Comparison of ENCODE assay signal across 8 cellular contexts in genomic region chr9:92324889-92325268, GRCh38. TPM values are rescaled to one million over a fixed set of nuclear protein-coding genes. Genes with fewer than 3 reads are reported as not detected.
DNase-seq lines count a peak whose midpoint lies in the region; ATAC-seq and TF ChIP-seq lines count a peak whose summit lies in the region.

No MANE protein-coding gene starts in this region.

- no peak overlapping the region for H2BK120ac ChIP-seq in mesenchymal stem cell (ENCODE audit: low read depth, low read length)

- H4K8ac ChIP-seq in mesenchymal stem cell (ENCODE audit: low read length): peak overlapping the region; percentile 35

- peak overlapping the region; percentile 96 for H3K27ac Mint-ChIP-seq in central memory CD8-positive, alpha-beta T cell (ENCODE audit: low read depth)

- no peak overlapping the region for H3K18ac ChIP-seq in mesenchymal stem cell (ENCODE audit: low read depth in 1 of 2, low read length in 2 of 2)

- peak overlapping the region; percentile 5 for H2BK5ac ChIP-seq in mesenchymal stem cell (ENCODE audit: low read depth, low read length, poor library complexity, severe bottlenecking)

- peaks cover 24% of the 10 kb centered on the region for H3K4me1 Mint-ChIP-seq in central memory CD8-positive, alpha-beta T cell

- H3K27me3 ChIP-seq in HL-60 (ENCODE audit: insufficient read depth, poor library complexity, severe bottlenecking): no peaks in the 10 kb centered on the region
- no peaks in the 10 kb centered on the region for H3K27me3 ChIP-seq in mesenchymal stem cell (ENCODE audit: control insufficient read depth in 1 of 2, insufficient read depth in 1 of 2, low read length in 2 of 2)
- H3K27me3 ChIP-seq in uterus: no peaks in the 10 kb centered on the region

- H3K36me3 ChIP-seq in mesenchymal stem cell (ENCODE audit: control insufficient read depth in 1 of 2, insufficient read depth in 2 of 2, low read depth in 1 of 2, low read length in 2 of 2) (peaks cover 6 to 32% of the 10 kb centered on the region in 2 experiments), uterus (no peaks in the 10 kb centered on the region)

- H3K23ac ChIP-seq in mesenchymal stem cell (ENCODE audit: low read length in 2 of 2): no peak overlapping the region

- under 1% methylated on average over 12 of the region's 12 CpGs for WGBS in mesenchymal stem cell

- H3K4me3 ChIP-seq in HL-60 (replicated peaks; ENCODE audit: insufficient read depth, low read length): peak overlapping the region; percentile 84
- peak overlapping the region; percentile 88 to 94 for H3K4me3 ChIP-seq in mesenchymal stem cell (ENCODE audit: insufficient read depth in 1 of 2, low read depth in 1 of 2, low read length in 2 of 2)
- peak overlapping the region; percentile 75 to 88 for H3K4me3 ChIP-seq in uterus

- peaks cover 34% of the 10 kb centered on the region for H3K36me3 Mint-ChIP-seq in central memory CD8-positive, alpha-beta T cell (ENCODE audit: insufficient read depth)

- H2AK5ac ChIP-seq in mesenchymal stem cell (ENCODE audit: low read length, severe bottlenecking): no peak overlapping the region

- H3K27me3 Mint-ChIP-seq in central memory CD8-positive, alpha-beta T cell: no peaks in the 10 kb centered on the region

- peak overlapping the region; percentile 91 for H3K4me2 ChIP-seq in mesenchymal stem cell (ENCODE audit: low read length, poor library complexity, severe bottlenecking)

- peak overlapping the region; percentile 92 for H3K4me3 Mint-ChIP-seq in central memory CD8-positive, alpha-beta T cell

- TF ChIP-seq POLR2A in uterus (IDR thresholded peaks at IDR 0.05): no peak

- H3K4me1 ChIP-seq in mesenchymal stem cell (ENCODE audit: control insufficient read depth, insufficient read depth, low read depth, low read length): peaks cover 2% of the 10 kb centered on the region
- peaks cover 4 to 12% of the 10 kb centered on the region in 2 donors for H3K4me1 ChIP-seq in uterus

- peak overlapping the region; percentile 26 for H2BK15ac ChIP-seq in mesenchymal stem cell (ENCODE audit: low read depth, poor library complexity, severe bottlenecking)

- no peak overlapping the region for H3K14ac ChIP-seq in mesenchymal stem cell (ENCODE audit: low read length in 2 of 2)

- peak; percentile 8 for ATAC-seq in GM19351 (IDR thresholded peaks at IDR 0.05; ENCODE audit: unreplicated experiment)
- ATAC-seq in central memory CD8-positive, alpha-beta T cell (replicated peaks; ENCODE audit: extremely low read depth, poor library complexity, severe bottlenecking): peak; percentile 29

- no peak for DNase-seq in HL-60 (ENCODE audit: low read depth in 1 of 2, low spot score in 1 of 2)
- no peak for DNase-seq in central memory CD8-positive, alpha-beta T cell (ENCODE audit: low spot score in 2 of 2)
- DNase-seq in mesenchymal stem cell: no peak
- peak in 1 of 2 donors; percentile 61 for DNase-seq in uterus
- no peak for DNase-seq in stimulated activated CD4-positive, alpha-beta T cell treated with anti-CD3 and anti-CD28 coated beads, Interleukin-15, amount 100 ng/mL, for 24 hours
- DNase-seq in MV-4-11 (lab: John Stamatoyannopoulos, UW): no peak
- no peak for DNase-seq in stimulated activated CD4-positive, alpha-beta T cell treated with anti-CD3 and anti-CD28 coated beads, Interleukin-2, amount 100 ng/mL, for 24 hours

- H3K27ac ChIP-seq in HL-60 (replicated peaks) (peak overlapping the region; percentile 100), mesenchymal stem cell (ENCODE audit: low read length, poor library complexity, severe bottlenecking) (peak overlapping the region; percentile 97), uterus (peak overlapping the region; percentile 98 to 99)

- H3K79me1 ChIP-seq in mesenchymal stem cell (replicated peaks; ENCODE audit: low read length, poor library complexity, severe bottlenecking): peaks cover 29% of the 10 kb centered on the region

- no peak overlapping the region for H2BK12ac ChIP-seq in mesenchymal stem cell (ENCODE audit: low read length in 2 of 2)

- no peak for TF ChIP-seq CTCF in HL-60 (IDR thresholded peaks at IDR 0.05; ENCODE audit: insufficient read depth, low read length)
- no peak for TF ChIP-seq CTCF in uterus (IDR thresholded peaks at IDR 0.05)

- no peak overlapping the region for H2AFZ ChIP-seq in mesenchymal stem cell (ENCODE audit: low read depth, low read length)

- H3K9me3 ChIP-seq in mesenchymal stem cell (ENCODE audit: control insufficient read depth, low read length): no peaks in the 10 kb centered on the region
- H3K9me3 ChIP-seq in uterus: no peaks in the 10 kb centered on the region

- peak overlapping the region; percentile 99 for H3K9ac ChIP-seq in mesenchymal stem cell (ENCODE audit: low read length)

- no peaks in the 10 kb centered on the region for H3K9me3 Mint-ChIP-seq in central memory CD8-positive, alpha-beta T cell

- intact Hi-C loops in uterus (cut with DNase I; ENCODE audit: low total_unique reads): no loop called here

- no peak overlapping the region for H4K91ac ChIP-seq in mesenchymal stem cell (ENCODE audit: low read length)

- peak overlapping the region in 1 of 2 experiments; percentile 47 for H3K4ac ChIP-seq in mesenchymal stem cell (ENCODE audit: low read depth in 1 of 2, low read length in 2 of 2)

RNA-seq across cellular contexts. Expression of gene NOL8, which starts 0.3 kb away (rescaled TPM):
- 26.3 TPM for polyA plus RNA-seq in mesenchymal stem cell (2013, experiment 1 of 2)
- polyA plus RNA-seq in mesenchymal stem cell (2013, experiment 2 of 2): 26.8 TPM
- total RNA-seq in uterus: 10 to 100 TPM; 16.5 to 48.0 (median 33.0) TPM

RNA-seq across cellular contexts. Expression of gene CENPP, which starts 0.9 kb away (rescaled TPM):
- polyA plus RNA-seq in mesenchymal stem cell (2013, experiment 1 of 2): 4.2 TPM
- 3.9 TPM for polyA plus RNA-seq in mesenchymal stem cell (2013, experiment 2 of 2)
- total RNA-seq in uterus: 10 to 100 TPM in 1 of 4 donors, 1 to 10 TPM in 2, under 1 TPM in 1; 0.88 to 12.0 (median 4.3) TPM

RNA-seq across cellular contexts. Expression of gene IARS1, which starts 31.4 kb away (rescaled TPM):
- 94.4 TPM for polyA plus RNA-seq in mesenchymal stem cell (2013, experiment 1 of 2)
- polyA plus RNA-seq in mesenchymal stem cell (2013, experiment 2 of 2): 96.6 TPM
- 100 to 1,000 TPM in 3 of 4 donors, 10 to 100 TPM in 1; 73.2 to 234 (median 161) TPM for total RNA-seq in uterus
